23 cellular contexts compared by ENCODE assay signal in the genomic region with DNA sequence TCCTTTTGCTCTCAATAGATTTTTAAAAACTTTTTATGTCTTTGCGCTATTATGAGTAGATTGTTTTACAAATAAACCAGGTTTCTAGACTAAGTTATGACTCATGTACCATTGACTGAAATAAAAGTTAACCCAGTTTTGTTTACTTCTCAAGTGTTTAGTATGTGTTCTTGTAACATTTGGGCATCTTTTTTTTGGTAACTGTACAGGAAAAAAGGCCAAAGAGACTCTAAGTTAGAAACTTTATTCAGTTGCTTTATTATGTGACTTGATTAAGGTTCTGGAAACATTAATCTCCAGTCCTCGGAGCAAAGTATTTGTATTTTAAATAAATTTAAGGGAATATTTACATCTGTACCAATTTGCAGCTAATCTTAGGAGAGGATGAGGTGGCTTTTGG. TPM values are rescaled to one million over a fixed set of nuclear protein-coding genes. Genes with fewer than 3 reads are reported as not detected.
DNase-seq lines count a peak whose midpoint lies in the region; TF ChIP-seq lines count a peak whose summit lies in the region.
"Had no signal": no experiment of that assay in that cellular context is flagged by ENCODE, and none has a peak within 500 bp of the region (broad histone marks: within the 10 kb centered on the region; RNA-seq: fewer than 3 reads in every experiment).

No MANE protein-coding gene starts in this region.

- no peaks in the 10 kb centered on the region for H3K9me2 ChIP-seq in neural cell (ENCODE audit: insufficient read depth, low read length)

- TF ChIP-seq EP300 in neural cell (conservative IDR thresholded peaks at IDR 0.05; ENCODE audit: poor library complexity, severe bottlenecking) = no peak

- no peaks in the 10 kb centered on the region for H3K36me3 ChIP-seq in neural cell (ENCODE audit: insufficient read depth, low read length)
- H3K36me3 ChIP-seq: BLaER1 treated with 17β-estradiol and CSF1 and Interleukin-3, amounts not matched to agents 10 nM and 100 nM; MG63 had no signal

- no peaks in the 10 kb centered on the region for H3F3A ChIP-seq in neural cell (ENCODE audit: insufficient read depth, low read length, poor library complexity, severe bottlenecking)

- no peaks in the 10 kb centered on the region for H3K9me3 Mint-ChIP-seq in HFFc6

- TF ChIP-seq RAD21 in neural cell (conservative IDR thresholded peaks at IDR 0.05) = no peak

- H2AFZ ChIP-seq in neural cell (ENCODE audit: low read depth, low read length) = no peak overlapping the region
- H2AFZ ChIP-seq: PC-9 had no signal

- in situ Hi-C loops in Caki2 (cut with HindIII; ENCODE audit: low pct_unique_long_range_greater_than_20kb, low sequenced_read_pairs) = no loop called here

- H3K79me2 ChIP-seq in neural cell (replicated peaks; ENCODE audit: insufficient read depth, low read length) = peaks cover 18% of the 10 kb centered on the region

- no peak overlapping the region for H3K27ac Mint-ChIP-seq in HFFc6
- H3K27ac Mint-ChIP-seq: CD8-positive, alpha-beta memory T cell; T-helper 17 cell had no signal

- DNase-seq in DMS53 (lab: John Stamatoyannopoulos, UW) (peak; percentile 3), DMS53 treated with DMSO at 0.1 percent for 48 hours (lab: John Stamatoyannopoulos, UW; ENCODE audit: unreplicated experiment) (no peak), Caki2 (ENCODE audit: low read depth) (peak; percentile 33), NCI-H748 (lab: John Stamatoyannopoulos, UW; ENCODE audit: unreplicated experiment) (peak; percentile 25), NCI-H1417 treated with DMSO at 0.1 percent for 48 hours (lab: John Stamatoyannopoulos, UW) (no peak), HFFc6 (no peak)
- no peak for DNase-seq in activated T-cell treated with anti-CD3 and anti-CD28 coated beads, Interleukin-2, amount 50 U/mL, for 1 hour
- DNase-seq: 8988T; CD8-positive, alpha-beta memory T cell; H7; MG63; NCI-H1048; NCI-H510A; PC-9; RPMI8226; SHP77; SW 1271; T-helper 17 cell had no signal

- no peak overlapping the region for H3K27ac ChIP-seq in neural cell (ENCODE audit: low read length)
- H3K27ac ChIP-seq: BLaER1 treated with 17β-estradiol and CSF1 and Interleukin-3, amounts not matched to agents 10 nM and 100 nM; HL-60; PC-9 had no signal

- H4K20me1 ChIP-seq in neural cell (ENCODE audit: insufficient read depth) = no peaks in the 10 kb centered on the region

- H3K4me1 Mint-ChIP-seq in HFFc6 (ENCODE audit: low read depth) = peaks cover 8% of the 10 kb centered on the region

- H3K36me3 Mint-ChIP-seq in HFFc6 (ENCODE audit: low read depth) = no peaks in the 10 kb centered on the region
- H3K36me3 Mint-ChIP-seq: CD8-positive, alpha-beta memory T cell had no signal

- no peak overlapping the region for H3K4me2 ChIP-seq in neural cell (ENCODE audit: low read length)
- H3K4me2 ChIP-seq: BLaER1 treated with 17β-estradiol and CSF1 and Interleukin-3, amounts not matched to agents 10 nM and 100 nM; PC-9 had no signal

- no peaks in the 10 kb centered on the region for H3K27me3 ChIP-seq in neural cell (ENCODE audit: insufficient read depth, low read depth, low read length)

- H3K9me3 ChIP-seq in neural cell (ENCODE audit: low read length) = no peaks in the 10 kb centered on the region
- H3K9me3 ChIP-seq: BLaER1 treated with 17β-estradiol and CSF1 and Interleukin-3, amounts not matched to agents 10 nM and 100 nM; MG63 had no signal

- H3K4me3 Mint-ChIP-seq in HFFc6 = no peak overlapping the region
- H3K4me3 Mint-ChIP-seq: CD8-positive, alpha-beta memory T cell; T-helper 17 cell had no signal

- H3K9ac ChIP-seq in neural cell (ENCODE audit: low read length) = no peak overlapping the region
- H3K9ac ChIP-seq: BLaER1 treated with 17β-estradiol and CSF1 and Interleukin-3, amounts not matched to agents 10 nM and 100 nM had no signal

- peaks cover 12% of the 10 kb centered on the region for H3K27me3 Mint-ChIP-seq in HFFc6 (ENCODE audit: insufficient read depth)

- peak overlapping the region; percentile 78 for H3K4me3 ChIP-seq in neural cell (ENCODE audit: low read length)
- H3K4me3 ChIP-seq: BLaER1 treated with 17β-estradiol and CSF1 and Interleukin-3, amounts not matched to agents 10 nM and 100 nM; K562; MG63; PC-9 had no signal

- TF ChIP-seq CTCF in neural cell (IDR thresholded peaks at IDR 0.05; ENCODE audit: poor library complexity, severe bottlenecking) (no peak), HFFc6 (IDR thresholded peaks at IDR 0.05) (no peak)

TF ChIP-seq in neural cell, 6 proteins besides CTCF, POLR2A, EP300 and RAD21:
- no peak for TF ChIP-seq MXI1 (conservative IDR thresholded peaks at IDR 0.05; ENCODE audit: poor library complexity, severe bottlenecking)
- TF ChIP-seq POLR2AphosphoS5 (IDR thresholded peaks at IDR 0.05) = no peak
- no peak for TF ChIP-seq SMC3 (conservative IDR thresholded peaks at IDR 0.05; ENCODE audit: poor library complexity)

RNA-seq across cellular contexts. Expression of a gene that starts 2.9 kb away (rescaled TPM):
- total RNA-seq in Caki2 (2014; rRNA removed; shearing (Covaris generic); ENCODE audit: low replicate concordance) = 1.1 and 2.5 TPM in 2 replicates
- 23.2 and 28.4 TPM in 2 replicates for polyA plus RNA-seq in neural cell
- 42.9 and 49.7 TPM in 2 replicates for polyA minus RNA-seq in neural cell
- not detected for total RNA-seq in HFFc6 (2021; fragmentation: NEBNext Ultra II Directional; extraction: Animal tissue kit (Norgen Biotek cat#: 25700))
- total RNA-seq: CD8-positive, alpha-beta memory T cell; HepG2; K562; PC-9 had no signal
- polyA plus RNA-seq: CD8-positive, alpha-beta memory T cell; HepG2; K562 had no signal

Comparison
In these comparisons a context has a peak if more than half of its experiments do, and no peak if none do; other contexts are left out.
1. DNase-seq: peak in DMS53 (single experiment), Caki2 (single experiment) and NCI-H748 (single experiment); none in DMS53 treated with DMSO at 0.1 percent for 48 hours (single experiment), activated T-cell treated with anti-CD3 and anti-CD28 coated beads, Interleukin-2, amount 50 U/mL, for 1 hour (single experiment), NCI-H1417 treated with DMSO at 0.1 percent for 48 hours (single experiment) and HFFc6 (single experiment).